In genomic region chr5:91048073-91048472, GRCh38 we compare ENCODE assay signal across 20 cellular contexts.
DNase-seq lines count a peak whose midpoint lies in the region; ATAC-seq, FAIRE-seq and TF ChIP-seq lines count a peak whose summit lies in the region.
"Had no signal": no experiment of that assay in that cellular context is flagged by ENCODE, and none has a peak within 500 bp of the region (broad histone marks: within the 10 kb centered on the region; RNA-seq: fewer than 3 reads in every experiment).

No MANE protein-coding gene starts in this region.

- TF ChIP-seq RAD21 in A549 (conservative IDR thresholded peaks at IDR 0.05 in 1 of 2, IDR thresholded peaks at IDR 0.05 in 1 of 2), result no peak

- no peaks in the 10 kb centered on the region for H3K27me3 ChIP-seq in gastroesophageal sphincter
- no peaks in the 10 kb centered on the region for H3K27me3 ChIP-seq in gastrocnemius medialis
- H3K27me3 ChIP-seq: BLaER1 treated with 17β-estradiol and CSF1 and Interleukin-3, amounts not matched to agents 10 nM and 100 nM; MG63; Peyer's patch had no signal

- H3K27ac ChIP-seq in A549 (peak overlapping the region; percentile 73 to 81), gastroesophageal sphincter (peak overlapping the region in 3 of 4 donors; percentile 31 to 39 (median 39)), gastrocnemius medialis (no peak overlapping the region)
- H3K27ac ChIP-seq: BLaER1 treated with 17β-estradiol and CSF1 and Interleukin-3, amounts not matched to agents 10 nM and 100 nM; Peyer's patch had no signal

- H3K36me3 ChIP-seq in gastroesophageal sphincter, result no peaks in the 10 kb centered on the region
- no peaks in the 10 kb centered on the region for H3K36me3 ChIP-seq in gastrocnemius medialis
- H3K36me3 ChIP-seq: BLaER1 treated with 17β-estradiol and CSF1 and Interleukin-3, amounts not matched to agents 10 nM and 100 nM; MG63; Peyer's patch had no signal

- peaks cover 13% of the 10 kb centered on the region for H3K36me3 Mint-ChIP-seq in WTC11

- POLR2A ChIA-PET in A549 (lab: Yijun Ruan, JAX) (no interaction called here), WTC11 (lab: Charles Lee) (interaction anchor here (0.5 kb wide), 1 partner anchor 333 kb away, joined by 4 read pairs; no protein-coding TSS in a partner anchor)

- H3K4me3 Mint-ChIP-seq in WTC11, result no peak overlapping the region
- H3K4me3 Mint-ChIP-seq: GM23338 had no signal

- ATAC-seq in A549, result no peak
- ATAC-seq in WTC11, result no peak
- peak; percentile 74 for ATAC-seq in gastroesophageal sphincter
- peak; percentile 52 to 87 for ATAC-seq in gastrocnemius medialis
- ATAC-seq in HG02678 (IDR thresholded peaks at IDR 0.05; ENCODE audit: unreplicated experiment), result no peak
- no peak for ATAC-seq in HG03175 (IDR thresholded peaks at IDR 0.05; ENCODE audit: unreplicated experiment)
- ATAC-seq: GM23338 had no signal

- no peak for TF ChIP-seq CTCF in A549 (IDR thresholded peaks at IDR 0.05)
- no peak for TF ChIP-seq CTCF in WTC11 (IDR thresholded peaks at IDR 0.05)
- TF ChIP-seq CTCF in gastroesophageal sphincter (IDR thresholded peaks at IDR 0.05), result no peak
- no peak for TF ChIP-seq CTCF in gastrocnemius medialis (IDR thresholded peaks at IDR 0.05 in 4 of 5, conservative IDR thresholded peaks at IDR 0.05 in 1 of 5)

- peak overlapping the region; percentile 65; the same call in 2 of the 3 replicates for H3K4me2 ChIP-seq in A549
- H3K4me2 ChIP-seq: BLaER1 treated with 17β-estradiol and CSF1 and Interleukin-3, amounts not matched to agents 10 nM and 100 nM; GM23338 had no signal

- H3K27ac Mint-ChIP-seq in WTC11, result peak overlapping the region; percentile 1; the same call in 1 of the 2 replicates

- intact Hi-C loops in gastrocnemius medialis (cut with DNase I; ENCODE audit: low total_unique reads), result no loop called here

- H3K27me3 Mint-ChIP-seq in WTC11 (ENCODE audit: low read depth), result no peaks in the 10 kb centered on the region

- peaks cover 10% of the 10 kb centered on the region for H3K9me3 Mint-ChIP-seq in WTC11

- CTCF ChIA-PET in A549 (lab: Yijun Ruan, JAX) (interaction anchor here (1.1 to 3.2 kb wide), 4 partner anchors 9 to 182 kb away, joined by 3 to 10 read pairs (median 4); no protein-coding TSS in a partner anchor), WTC11 (lab: Charles Lee) (no interaction called here)

- no peak for FAIRE-seq in A549 (lab: Jason Lieb, UNC)
- FAIRE-seq: A204.1, GM12892 had no signal

- DNase-seq in A549 (ENCODE audit: low read depth in 1 of 2, low spot score in 1 of 2) (no peak), WTC11 (ENCODE audit: low spot score) (no peak), gastrocnemius medialis (peak in 1 of 2 donors; percentile 12), NCI-H2196 (lab: John Stamatoyannopoulos, UW; ENCODE audit: unreplicated experiment) (no peak)
- no peak for DNase-seq in activated CD4-positive, alpha-beta T cell treated with anti-CD3 and anti-CD28 coated beads for 1 hour
- DNase-seq: MG63, NCI-H1092, NCI-H146, NCI-H2081, NCI-H2227 treated with DMSO at 0.1 percent for 48 hours, NCI-H524 treated with DMSO at 0.1 percent for 48 hours, Peyer's patch, Right ventricle myocardium superior had no signal

- H3K4me1 Mint-ChIP-seq in WTC11, result peaks cover 12% of the 10 kb centered on the region

- H3K4me3 ChIP-seq in A549 (no peak overlapping the region), gastroesophageal sphincter (no peak overlapping the region), gastrocnemius medialis (no peak overlapping the region)
- H3K4me3 ChIP-seq: BLaER1 treated with 17β-estradiol and CSF1 and Interleukin-3, amounts not matched to agents 10 nM and 100 nM; GM23338; MG63; Peyer's patch had no signal

- H3K9me3 ChIP-seq in A549, result 0 out of 3 replicates have a peak, but pooled peaks cover 5% of the 10 kb centered on the region
- H3K9me3 ChIP-seq in gastroesophageal sphincter, result peaks cover 0 to 6% (median 0%) of the 10 kb centered on the region in 3 donors
- H3K9me3 ChIP-seq in gastrocnemius medialis, result no peaks in the 10 kb centered on the region
- H3K9me3 ChIP-seq: BLaER1 treated with 17β-estradiol and CSF1 and Interleukin-3, amounts not matched to agents 10 nM and 100 nM; MG63; Peyer's patch had no signal

- H3K4me1 ChIP-seq in A549, result peaks cover 37% of the 10 kb centered on the region
- peaks cover 0 to 12% (median 8%) of the 10 kb centered on the region in 3 donors for H3K4me1 ChIP-seq in gastroesophageal sphincter
- H3K4me1 ChIP-seq in gastrocnemius medialis, result no peaks in the 10 kb centered on the region
- H3K4me1 ChIP-seq: Peyer's patch had no signal

- TF ChIP-seq POLR2A in A549 (IDR thresholded peaks at IDR 0.05; ENCODE audit: low read length) (no peak), gastroesophageal sphincter (IDR thresholded peaks at IDR 0.05) (no peak), gastrocnemius medialis (IDR thresholded peaks at IDR 0.05) (no peak)

- in situ Hi-C loops in gastrocnemius medialis (cut with MboI; ENCODE audit: low sequenced_read_pairs in 4 of 4), result no loop called here

- no peak for TF ChIP-seq EP300 in A549 (IDR thresholded peaks at IDR 0.05)
- no peak for TF ChIP-seq EP300 in gastroesophageal sphincter (IDR thresholded peaks at IDR 0.05)

TF ChIP-seq in A549, 52 proteins besides CTCF, POLR2A, EP300 and RAD21:
- TF ChIP-seq BHLHE40 (IDR thresholded peaks at IDR 0.05; ENCODE audit: low read depth, low read length) (no peak), NR3C1 (IDR thresholded peaks at IDR 0.05) (no peak), SMC3 (IDR thresholded peaks at IDR 0.05) (no peak), TP53 (CRISPR knock-in tag; IDR thresholded peaks at IDR 0.05) (no peak), CHD4 (IDR thresholded peaks at IDR 0.05; ENCODE audit: borderline replicate concordance) (no peak), MAFK (IDR thresholded peaks at IDR 0.05; ENCODE audit: partially characterized antibody) (no peak), RARB (CRISPR knock-in tag; IDR thresholded peaks at IDR 0.05) (no peak), JUN (IDR thresholded peaks at IDR 0.05) (no peak), MAX (IDR thresholded peaks at IDR 0.05) (no peak), ZNF302 (CRISPR knock-in tag; IDR thresholded peaks at IDR 0.05) (no peak), POLR2AphosphoS2 (conservative IDR thresholded peaks at IDR 0.05; ENCODE audit: low read length) (no peak), KDM1A (IDR thresholded peaks at IDR 0.05; ENCODE audit: low read depth) (no peak), NFE2L2 (conservative IDR thresholded peaks at IDR 0.05; ENCODE audit: low read length) (no peak), RNF2 (IDR thresholded peaks at IDR 0.05; ENCODE audit: borderline replicate concordance, low read depth) (no peak), HOXB5 (CRISPR knock-in tag; IDR thresholded peaks at IDR 0.05) (no peak), ZSCAN20 (CRISPR knock-in tag; IDR thresholded peaks at IDR 0.05) (no peak), CEBPB (IDR thresholded peaks at IDR 0.05) (no peak), HOXA7 (CRISPR knock-in tag; IDR thresholded peaks at IDR 0.05) (no peak), RCOR1 (IDR thresholded peaks at IDR 0.05; ENCODE audit: low read depth, low read length) (no peak), CBX8 (IDR thresholded peaks at IDR 0.05) (no peak)

TF ChIP-seq in WTC11, 78 proteins besides CTCF, POLR2A, EP300 and RAD21:
- TF ChIP-seq MYBL2 (CRISPR knock-in tag; IDR thresholded peaks at IDR 0.05) (no peak), FOXK1 (CRISPR knock-in tag; IDR thresholded peaks at IDR 0.05) (no peak), FOXJ3 (CRISPR knock-in tag; IDR thresholded peaks at IDR 0.05; ENCODE audit: borderline replicate concordance) (no peak), ATF3 (CRISPR knock-in tag; conservative IDR thresholded peaks at IDR 0.05) (no peak), PRDM15 (CRISPR knock-in tag; IDR thresholded peaks at IDR 0.05) (no peak), HMGXB4 (CRISPR knock-in tag; IDR thresholded peaks at IDR 0.05) (no peak), EMX1 (CRISPR knock-in tag; IDR thresholded peaks at IDR 0.05) (no peak)

Comparison
In these comparisons a context has a peak if more than half of its experiments do, and no peak if none do; other contexts are left out.
1. ATAC-seq: peak in gastroesophageal sphincter (single experiment) and gastrocnemius medialis (2 of 2); none in A549 (0 of 2), WTC11 (single experiment), HG02678 (single experiment) and HG03175 (single experiment).
2. H3K27ac ChIP-seq: peak in A549 (2 of 2) and gastroesophageal sphincter (3 of 4); none in gastrocnemius medialis (0 of 4).